In the genomic region with DNA sequence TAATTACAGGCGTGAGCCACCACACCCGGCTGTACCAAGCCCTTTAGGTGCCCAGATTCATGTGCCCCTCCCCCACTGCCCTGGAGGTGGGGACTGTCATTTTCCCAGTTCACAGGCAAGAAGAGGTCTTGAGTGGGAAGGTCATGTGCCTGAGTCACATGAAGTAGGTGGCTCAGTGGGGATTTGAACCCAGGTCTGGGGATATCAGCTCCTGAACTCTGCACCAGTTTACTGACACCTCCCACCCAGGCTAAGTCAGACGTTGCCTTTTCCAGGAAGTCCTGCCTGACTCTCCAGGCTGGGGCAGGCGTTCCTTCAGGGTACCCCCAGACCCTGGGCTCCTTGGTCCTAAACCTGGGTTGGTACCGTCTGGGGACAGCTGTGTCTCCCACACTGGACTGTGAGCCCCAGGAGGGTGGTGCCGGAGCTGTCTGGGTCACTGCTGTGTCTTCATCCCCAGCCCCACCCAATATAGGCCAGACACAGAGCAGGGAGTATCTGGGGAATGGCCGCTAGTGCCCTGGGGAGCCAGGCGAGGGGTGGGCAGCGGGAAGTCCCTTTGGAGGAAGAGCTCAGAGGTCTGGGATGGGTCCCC, we compare ENCODE assay signal across 11 cellular contexts. TPM values are rescaled to one million over a fixed set of nuclear protein-coding genes. Genes with fewer than 3 reads are reported as not detected.
DNase-seq lines count a peak whose midpoint lies in the region; ATAC-seq and TF ChIP-seq lines count a peak whose summit lies in the region.
"Had no signal": no experiment of that assay in that cellular context is flagged by ENCODE, and none has a peak within 500 bp of the region (broad histone marks: within the 10 kb centered on the region; RNA-seq: fewer than 3 reads in every experiment).

No MANE protein-coding gene starts in this region.

- peaks cover 52 to 55% of the 10 kb centered on the region in 2 donors for H3K4me1 ChIP-seq in duodenal mucosa (ENCODE audit: control insufficient read depth in 1 of 2, insufficient read depth in 2 of 2, low read length in 2 of 2)

- H3K27ac ChIP-seq in CD4-positive, alpha-beta T cell (ENCODE audit: low read depth, low read length): peak overlapping the region; percentile 81
- peak overlapping the region; percentile 89 for H3K27ac ChIP-seq in duodenal mucosa (ENCODE audit: low read depth, low read length)

- H3K36me3 Mint-ChIP-seq in CD4-positive, alpha-beta T cell (ENCODE audit: low read depth): peaks cover 40% of the 10 kb centered on the region
- H3K36me3 Mint-ChIP-seq in naive B cell: peaks cover 0 to 9% of the 10 kb centered on the region in 2 donors

- H3K9me3 ChIP-seq in CD4-positive, alpha-beta T cell (ENCODE audit: control insufficient read depth, low read length): no peaks in the 10 kb centered on the region
- H3K9me3 ChIP-seq in duodenal mucosa (ENCODE audit: control insufficient read depth in 1 of 2, low read length in 2 of 2): no peaks in the 10 kb centered on the region

- no peak for DNase-seq in CD4-positive, alpha-beta T cell
- DNase-seq in OCI-M1 (lab: John Stamatoyannopoulos, UW) (peak; percentile 50), naive B cell (no peak), NCI-H2196 treated with DMSO at 0.1 percent for 48 hours (lab: John Stamatoyannopoulos, UW; ENCODE audit: unreplicated experiment) (no peak)
- DNase-seq in activated CD4-positive, CD25-positive, alpha-beta regulatory T cell treated with anti-CD3 and anti-CD28 coated beads, Interleukin-2, amount 50 U/mL, for 72 hours: no peak
- DNase-seq: DMS 273 treated with DMSO at 0.1 percent for 48 hours, HCEC 1CT, NCI-H1930 had no signal

- H3K4me3 Mint-ChIP-seq in CD4-positive, alpha-beta T cell: peak overlapping the region; percentile 20
- peak overlapping the region; percentile 76 to 90 (median 80) for H3K4me3 Mint-ChIP-seq in naive B cell

- no peaks in the 10 kb centered on the region for H3K27me3 Mint-ChIP-seq in CD4-positive, alpha-beta T cell
- no peaks in the 10 kb centered on the region for H3K27me3 Mint-ChIP-seq in naive B cell

- CTCF ChIA-PET in CD4-positive, alpha-beta T cell (lab: Charles Lee): interaction anchor here (1.2 to 1.5 kb wide), 2 partner anchors 37 to 77 kb away, joined by 3 to 5 read pairs; no protein-coding TSS in a partner anchor

- peak overlapping the region; percentile 75 for H3K27ac Mint-ChIP-seq in CD4-positive, alpha-beta T cell
- peak overlapping the region; percentile 91 to 98 (median 96) for H3K27ac Mint-ChIP-seq in naive B cell

- H3K4me1 Mint-ChIP-seq in CD4-positive, alpha-beta T cell (ENCODE audit: low read depth): peaks cover 40% of the 10 kb centered on the region
- H3K4me1 Mint-ChIP-seq in naive B cell: peaks cover 42 to 67% (median 65%) of the 10 kb centered on the region in 3 donors

- peaks cover 10 to 27% of the 10 kb centered on the region in 2 donors for H3K36me3 ChIP-seq in duodenal mucosa (ENCODE audit: control insufficient read depth in 1 of 2, insufficient read depth in 2 of 2, low read length in 2 of 2)

- peak overlapping the region; percentile 58 to 83 for H3K9ac ChIP-seq in duodenal mucosa (ENCODE audit: low read depth in 1 of 2, low read length in 2 of 2)

- no peak for TF ChIP-seq CTCF in CD4-positive, alpha-beta T cell (IDR thresholded peaks at IDR 0.05)

- H3K4me3 ChIP-seq in duodenal mucosa (ENCODE audit: low read depth in 1 of 2, low read length in 2 of 2): peak overlapping the region in 1 of 2 donors; percentile 34

- POLR2A ChIA-PET in CD4-positive, alpha-beta T cell (lab: Charles Lee): interaction anchor here (1.0 to 1.4 kb wide), 5 partner anchors 17 to 127 kb away, joined by 3 to 7 read pairs (median 3); a partner anchor contains a TSS

- intact Hi-C loops in CD4-positive, alpha-beta T cell (cut with DNase I, micrococcal nuclease): no loop called here

- H3K27me3 ChIP-seq in CD4-positive, alpha-beta T cell (ENCODE audit: control insufficient read depth, insufficient read depth, low read length): no peaks in the 10 kb centered on the region
- no peaks in the 10 kb centered on the region for H3K27me3 ChIP-seq in duodenal mucosa (ENCODE audit: control insufficient read depth in 1 of 2, insufficient read depth in 2 of 2, low read length in 2 of 2)

- ATAC-seq in CD4-positive, alpha-beta T cell (ENCODE audit: poor library complexity): no peak
- ATAC-seq in naive B cell (ENCODE audit: low read depth in 2 of 2): no peak
- no peak for ATAC-seq in HG02623 (IDR thresholded peaks at IDR 0.05; ENCODE audit: unreplicated experiment)
- ATAC-seq in HG03432 (IDR thresholded peaks at IDR 0.05; ENCODE audit: unreplicated experiment): no peak

- H3K9me3 Mint-ChIP-seq in CD4-positive, alpha-beta T cell: no peaks in the 10 kb centered on the region
- H3K9me3 Mint-ChIP-seq in naive B cell: no peaks in the 10 kb centered on the region

RNA-seq across cellular contexts. Expression of a gene that starts 8.6 kb away (rescaled TPM):
- 10 to 100 TPM; 49.9 to 55.5 TPM for total RNA-seq in CD4-positive, alpha-beta T cell
- polyA plus RNA-seq in naive B cell (ENCODE audit: low read depth in 6 of 6): 10 to 100 TPM; 51.5 to 87.2 (median 64.3) TPM

RNA-seq across cellular contexts. Expression of a gene that starts 17.7 kb away (rescaled TPM):
- total RNA-seq in CD4-positive, alpha-beta T cell: 1 to 10 TPM; 3.3 to 3.5 TPM
- 1 to 10 TPM; 1.6 to 3.4 (median 2.4) TPM for polyA plus RNA-seq in naive B cell (ENCODE audit: low read depth in 6 of 6)

RNA-seq across cellular contexts. Expression of a gene that starts 19.1 kb away (rescaled TPM):
- under 1 TPM; 0.60 to 0.70 TPM for total RNA-seq in CD4-positive, alpha-beta T cell
- polyA plus RNA-seq in naive B cell (ENCODE audit: low read depth in 6 of 6): under 1 TPM in 3 of 6 donors, not detected in 3; 0.28 to 0.58 (median 0.47) TPM

RNA-seq across cellular contexts. Expression of a gene that starts 48.1 kb away (rescaled TPM):
- 100 to 1,000 TPM; 422 to 424 TPM for total RNA-seq in CD4-positive, alpha-beta T cell
- 100 to 1,000 TPM in 1 of 6 donors, 10 to 100 TPM in 5; 26.6 to 110 (median 82.1) TPM for polyA plus RNA-seq in naive B cell (ENCODE audit: low read depth in 6 of 6)
